In the genomic region with DNA sequence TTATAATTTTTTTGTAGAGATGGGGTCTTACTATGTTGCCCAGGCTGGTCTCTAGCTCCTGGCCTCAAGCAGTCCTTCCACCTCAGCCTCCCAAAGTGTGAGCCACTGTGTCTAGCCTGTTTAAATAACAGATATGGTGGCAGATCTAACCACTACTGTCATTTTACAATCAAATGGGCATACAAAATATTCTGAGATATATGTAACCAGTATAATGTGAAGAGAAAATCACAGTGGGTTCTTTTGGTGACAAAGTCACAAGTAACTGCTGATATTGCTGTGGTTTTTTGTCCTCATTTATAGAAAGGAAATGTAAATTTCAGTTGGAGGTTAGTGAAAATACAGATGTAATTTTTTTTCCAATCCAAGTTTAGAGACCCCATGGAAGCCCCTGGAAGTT, we compare ENCODE assay signal across 27 cellular contexts. TPM values are rescaled to one million over a fixed set of nuclear protein-coding genes. Genes with fewer than 3 reads are reported as not detected.
A peak's percentile ranks its signal among the peaks of the same experiment; 100 is the strongest.
DNase-seq lines count a peak whose midpoint lies in the region; ATAC-seq, FAIRE-seq and TF ChIP-seq lines count a peak whose summit lies in the region.
"Had no signal": no experiment of that assay in that cellular context is flagged by ENCODE, and none has a peak within 500 bp of the region (broad histone marks: within the 10 kb centered on the region; RNA-seq: fewer than 3 reads in every experiment).

No MANE protein-coding gene starts in this region.

- POLR2A ChIA-PET in HepG2 (lab: Yijun Ruan, JAX): no interaction called here

- no peaks in the 10 kb centered on the region for H3K79me2 ChIP-seq in HepG2 (ENCODE audit: insufficient read depth, low read length)

- TF ChIP-seq CTCF in HepG2 (CRISPR knock-in tag; IDR thresholded peaks at IDR 0.05): no peak
- TF ChIP-seq CTCF in right lobe of liver (IDR thresholded peaks at IDR 0.05): no peak
- no peak for TF ChIP-seq CTCF in chondrocyte (IDR thresholded peaks at IDR 0.05)
- no peak for TF ChIP-seq CTCF in tibial nerve (IDR thresholded peaks at IDR 0.05)

- TF ChIP-seq POLR2A in HepG2 (IDR thresholded peaks at IDR 0.05; ENCODE audit: insufficient read depth in 1 of 2, low read depth in 2 of 2, low read length in 2 of 2): no peak
- no peak for TF ChIP-seq POLR2A in right lobe of liver (IDR thresholded peaks at IDR 0.05)
- TF ChIP-seq POLR2A in tibial nerve (IDR thresholded peaks at IDR 0.05): no peak

- H3K4me1 ChIP-seq in HepG2 (ENCODE audit: insufficient read depth, low read length) (peaks cover 60% of the 10 kb centered on the region), right lobe of liver (no peaks in the 10 kb centered on the region), tibial nerve (peaks cover 0 to 26% (median 7%) of the 10 kb centered on the region in 4 donors)
- H3K4me1 ChIP-seq: Peyer's patch had no signal

- H3K9ac ChIP-seq in HepG2 (ENCODE audit: insufficient read depth, low read depth, low read length): no peak overlapping the region

- no peak overlapping the region for H3K4me2 ChIP-seq in HepG2 (ENCODE audit: low read depth, low read length)

- no TSS peak for BruUV-seq in HepG2 (replicated peaks; lab: Mats Ljungman, UMichigan)

- H3K36me3 ChIP-seq in HepG2 (replicated peaks in 1 of 2; ENCODE audit: control insufficient read depth in 1 of 2, insufficient read depth in 2 of 2, low read length in 2 of 2) (no peaks in the 10 kb centered on the region), right lobe of liver (no peaks in the 10 kb centered on the region), tibial nerve (no peaks in the 10 kb centered on the region)
- H3K36me3 ChIP-seq: lower lobe of right lung, Peyer's patch, sigmoid colon, thoracic aorta, vagina had no signal

- H4K20me1 ChIP-seq in HepG2 (ENCODE audit: insufficient read depth, low read length): no peaks in the 10 kb centered on the region

- H3K36me3 Mint-ChIP-seq in T-helper 2 cell treated with Interferon-gamma antibody and Interleukin-4, amounts not matched to agents 5 μg/mL and 100 μg/mL, for 36 hours (ENCODE audit: low read depth): peaks cover 16% of the 10 kb centered on the region
- H3K36me3 Mint-ChIP-seq in effector memory CD8-positive, alpha-beta T cell (ENCODE audit: insufficient read depth): no peaks in the 10 kb centered on the region
- H3K36me3 Mint-ChIP-seq in chondrocyte (ENCODE audit: low read depth): no peaks in the 10 kb centered on the region

- H3K9me3 ChIP-seq in HepG2 (ENCODE audit: low read length) (no peaks in the 10 kb centered on the region), right lobe of liver (no peaks in the 10 kb centered on the region), tibial nerve (no peaks in the 10 kb centered on the region)
- H3K9me3 ChIP-seq: lower lobe of right lung, Peyer's patch, sigmoid colon, thoracic aorta, vagina had no signal

- TF ChIP-seq RAD21 in HepG2 (CRISPR knock-in tag; IDR thresholded peaks at IDR 0.05): no peak

- H3K27me3 ChIP-seq in HepG2 (ENCODE audit: control insufficient read depth in 1 of 2, insufficient read depth in 2 of 2, low read length in 2 of 2): no peaks in the 10 kb centered on the region
- H3K27me3 ChIP-seq in right lobe of liver: no peaks in the 10 kb centered on the region
- no peaks in the 10 kb centered on the region for H3K27me3 ChIP-seq in tibial nerve
- H3K27me3 ChIP-seq: Peyer's patch, sigmoid colon, vagina had no signal

- TF ChIP-seq EP300 in HepG2 (IDR thresholded peaks at IDR 0.05; ENCODE audit: low read depth in 2 of 2, low read length in 2 of 2) (no peak), HepG2 (CRISPR knock-in tag; IDR thresholded peaks at IDR 0.05; ENCODE audit: borderline replicate concordance) (no peak), tibial nerve (IDR thresholded peaks at IDR 0.05) (no peak)

- peaks cover 6% of the 10 kb centered on the region for H3K9me3 Mint-ChIP-seq in T-helper 2 cell treated with Interferon-gamma antibody and Interleukin-4, amounts not matched to agents 5 μg/mL and 100 μg/mL, for 36 hours
- peaks cover 0 to 1% of the 10 kb centered on the region in 2 donors for H3K9me3 Mint-ChIP-seq in effector memory CD8-positive, alpha-beta T cell
- peaks cover 0 to 8% of the 10 kb centered on the region in 2 donors for H3K9me3 Mint-ChIP-seq in stimulated activated naive CD8-positive, alpha-beta T cell treated with anti-CD3 and anti-CD28 coated beads, Interleukin-15, amount 100 ng/mL, for 72 hours
- H3K9me3 Mint-ChIP-seq in chondrocyte (ENCODE audit: low read depth): no peaks in the 10 kb centered on the region
- H3K9me3 Mint-ChIP-seq: neural crest cell had no signal

- H3K27me3 Mint-ChIP-seq in T-helper 2 cell treated with Interferon-gamma antibody and Interleukin-4, amounts not matched to agents 5 μg/mL and 100 μg/mL, for 36 hours (ENCODE audit: low read depth): no peaks in the 10 kb centered on the region
- no peaks in the 10 kb centered on the region for H3K27me3 Mint-ChIP-seq in effector memory CD8-positive, alpha-beta T cell
- no peaks in the 10 kb centered on the region for H3K27me3 Mint-ChIP-seq in stimulated activated naive CD8-positive, alpha-beta T cell treated with anti-CD3 and anti-CD28 coated beads, Interleukin-15, amount 100 ng/mL, for 72 hours
- H3K27me3 Mint-ChIP-seq in chondrocyte (ENCODE audit: low read depth): no peaks in the 10 kb centered on the region

- H3K4me1 Mint-ChIP-seq in T-helper 2 cell treated with Interferon-gamma antibody and Interleukin-4, amounts not matched to agents 5 μg/mL and 100 μg/mL, for 36 hours (ENCODE audit: low read depth): peaks cover 65% of the 10 kb centered on the region
- peaks cover 48 to 65% of the 10 kb centered on the region in 2 donors for H3K4me1 Mint-ChIP-seq in effector memory CD8-positive, alpha-beta T cell (ENCODE audit: low read depth in 2 of 2)
- H3K4me1 Mint-ChIP-seq in stimulated activated naive CD8-positive, alpha-beta T cell treated with anti-CD3 and anti-CD28 coated beads, Interleukin-15, amount 100 ng/mL, for 72 hours: peaks cover 87% of the 10 kb centered on the region
- peaks cover 12% of the 10 kb centered on the region for H3K4me1 Mint-ChIP-seq in chondrocyte (ENCODE audit: low read depth)

- no peak overlapping the region for H3K27ac ChIP-seq in HepG2 (ENCODE audit: extremely low read length, insufficient read depth, low read length)
- H3K27ac ChIP-seq in right lobe of liver: no peak overlapping the region
- H3K27ac ChIP-seq in tibial nerve: no peak overlapping the region
- H3K27ac ChIP-seq: lower lobe of right lung, Peyer's patch, sigmoid colon, thoracic aorta, vagina had no signal

- no peak for FAIRE-seq in HepG2 (lab: Jason Lieb, UNC)
- FAIRE-seq: colon, D721Med, HTR-8/SVneo had no signal

- CTCF ChIA-PET in HepG2 (lab: Yijun Ruan, JAX; ENCODE audit: low intra/inter-chr PET ratio, low total read pairs): no interaction called here

- in situ Hi-C loops in HepG2 (cut with HindIII; ENCODE audit: extremely low pct_ligation_motif_present, low pct_unique_long_range_greater_than_20kb): no loop called here

- H3K4me3 Mint-ChIP-seq in T-helper 2 cell treated with Interferon-gamma antibody and Interleukin-4, amounts not matched to agents 5 μg/mL and 100 μg/mL, for 36 hours: peak overlapping the region; percentile 57
- peak overlapping the region; percentile 32 to 50 for H3K4me3 Mint-ChIP-seq in effector memory CD8-positive, alpha-beta T cell
- H3K4me3 Mint-ChIP-seq in stimulated activated naive CD8-positive, alpha-beta T cell treated with anti-CD3 and anti-CD28 coated beads, Interleukin-15, amount 100 ng/mL, for 72 hours: peak overlapping the region; percentile 9 to 65
- no peak overlapping the region for H3K4me3 Mint-ChIP-seq in chondrocyte (ENCODE audit: unreplicated experiment)
- H3K4me3 Mint-ChIP-seq: neural crest cell had no signal

- H3K4me3 ChIP-seq in HepG2 (replicated peaks in 1 of 3; ENCODE audit: insufficient read depth in 1 of 3, low read depth in 2 of 3, low read length in 3 of 3) (no peak overlapping the region), right lobe of liver (no peak overlapping the region), tibial nerve (no peak overlapping the region)
- H3K4me3 ChIP-seq: lower lobe of right lung, Peyer's patch, sigmoid colon, thoracic aorta, vagina had no signal

- no peak for ATAC-seq in HepG2
- ATAC-seq in right lobe of liver: no peak
- peak; percentile 40 for ATAC-seq in effector memory CD8-positive, alpha-beta T cell (replicated peaks)
- no peak for ATAC-seq in stimulated activated naive CD8-positive, alpha-beta T cell treated with anti-CD3 and anti-CD28 coated beads, Interleukin-15, amount 100 ng/mL, for 72 hours
- ATAC-seq in GM21723 (IDR thresholded peaks at IDR 0.05; ENCODE audit: unreplicated experiment): no peak
- ATAC-seq: activated CD4-positive, CD25-positive, alpha-beta regulatory T cell treated with anti-CD3 and anti-CD28 coated beads, Interleukin-2, amount 50 U/mL, for 24 hours; HCT116; lower lobe of right lung had no signal

- H2AFZ ChIP-seq in HepG2 (ENCODE audit: low read length): no peak overlapping the region

- peak overlapping the region; percentile 87 for H3K27ac Mint-ChIP-seq in T-helper 2 cell treated with Interferon-gamma antibody and Interleukin-4, amounts not matched to agents 5 μg/mL and 100 μg/mL, for 36 hours
- peak overlapping the region; percentile 58 to 89 for H3K27ac Mint-ChIP-seq in effector memory CD8-positive, alpha-beta T cell
- H3K27ac Mint-ChIP-seq in stimulated activated naive CD8-positive, alpha-beta T cell treated with anti-CD3 and anti-CD28 coated beads, Interleukin-15, amount 100 ng/mL, for 72 hours: peak overlapping the region in 1 of 2 donors; percentile 77
- no peak overlapping the region for H3K27ac Mint-ChIP-seq in chondrocyte (ENCODE audit: unreplicated experiment)

- DNase-seq in HepG2 (ENCODE audit: low spot score): no peak
- DNase-seq in right lobe of liver: no peak
- no peak for DNase-seq in T-helper 2 cell treated with Interferon-gamma antibody and Interleukin-4, amounts not matched to agents 5 μg/mL and 100 μg/mL, for 36 hours (ENCODE audit: low spot score)
- DNase-seq in effector memory CD8-positive, alpha-beta T cell: no peak
- DNase-seq in stimulated activated naive CD8-positive, alpha-beta T cell treated with anti-CD3 and anti-CD28 coated beads, Interleukin-15, amount 100 ng/mL, for 72 hours: no peak
- DNase-seq in chondrocyte (ENCODE audit: low spot score): no peak
- no peak for DNase-seq in tibial nerve (ENCODE audit: low spot score in 2 of 2)
- DNase-seq: amniotic stem cell; C1 segment of cervical spinal cord; KBM-7; lower lobe of right lung; NCI-H1436 treated with DMSO at 0.1 percent for 48 hours; NCI-H345; NCI-H748 treated with DMSO at 0.1 percent for 48 hours; Peyer's patch; posterior cingulate gyrus; sigmoid colon; stimulated activated CD4-positive, alpha-beta T cell treated with anti-CD3 and anti-CD28 coated beads, Interleukin-4, amount 100 ng/mL, for 4 hours had no signal

- intact Hi-C loops in HepG2 (cut with micrococcal nuclease; ENCODE audit: unreplicated experiment) (no loop called here), right lobe of liver (cut with DNase I) (no loop called here)

RNA-seq across cellular contexts. Expression of a gene that starts 58.6 kb away (rescaled TPM):
- total RNA-seq in HepG2 (2016; rRNA removed; fragmentation: Illumina TruSeq; extraction: Trizol) (23.1 and 32.8 TPM in 2 replicates), right lobe of liver (1 to 10 TPM; 1.0 to 2.9 (median 1.6) TPM), chondrocyte (2.8 to 6.9 TPM (median 5.2 TPM) in 3 replicates), tibial nerve (10 to 100 TPM; 13.0 to 21.9 (median 13.8) TPM)
- 4.0 TPM in 2 replicates for total RNA-seq in HepG2 (2016; cell fraction: cytosol; rRNA removed; fragmentation: Illumina TruSeq; extraction: Trizol; ENCODE audit: low read depth)
- total RNA-seq in HepG2 (2016; cell fraction: insoluble cytoplasmic fraction; rRNA removed; fragmentation: Illumina TruSeq; extraction: Trizol): 21.8 and 28.1 TPM in 2 replicates
- total RNA-seq in HepG2 (2016; cell fraction: membrane; rRNA removed; fragmentation: Illumina TruSeq; extraction: Trizol): 17.0 and 18.1 TPM in 2 replicates
- 24.9 and 26.4 TPM in 2 replicates for total RNA-seq in HepG2 (2016; cell fraction: nucleus; rRNA removed; fragmentation: Illumina TruSeq; extraction: Trizol)
- polyA plus RNA-seq in HepG2 (2011; rRNA removed): 10.3 and 14.8 TPM in 2 replicates
- polyA plus RNA-seq in HepG2 (2011; cell fraction: cytosol; rRNA removed): 9.2 and 9.4 TPM in 2 replicates
- 10.3 and 12.6 TPM in 2 replicates for polyA plus RNA-seq in HepG2 (2011; cell fraction: nucleus; rRNA removed)
- 9.0 and 10.3 TPM in 2 replicates for polyA plus RNA-seq in HepG2 (2012)
- polyA plus RNA-seq in HepG2 (2016; cell fraction: cytosol; fragmentation: Illumina TruSeq; extraction: Trizol; ENCODE audit: low read depth): 2.0 and 2.2 TPM in 2 replicates
- 29.1 and 30.2 TPM in 2 replicates for polyA plus RNA-seq in HepG2 (2016; cell fraction: insoluble cytoplasmic fraction; fragmentation: Illumina TruSeq; extraction: Trizol; ENCODE audit: low read depth)
- polyA plus RNA-seq in HepG2 (2016; cell fraction: membrane; fragmentation: Illumina TruSeq; extraction: Trizol; ENCODE audit: low read depth): 7.6 and 8.1 TPM in 2 replicates
- polyA plus RNA-seq in HepG2 (2016; cell fraction: nucleus; fragmentation: Illumina TruSeq; extraction: Trizol; ENCODE audit: insufficient read depth, low read depth): 19.5 and 19.8 TPM in 2 replicates
- polyA minus RNA-seq in HepG2 (2011; rRNA and poly(A)+ RNA removed; ENCODE audit: low replicate concordance): 11.4 and 21.5 TPM in 2 replicates
- polyA minus RNA-seq in HepG2 (2011; cell fraction: cytosol; rRNA and poly(A)+ RNA removed): 14.4 and 17.7 TPM in 2 replicates
- polyA minus RNA-seq in HepG2 (2011; cell fraction: nucleus; rRNA and poly(A)+ RNA removed): 21.6 and 31.8 TPM in 2 replicates
